In genomic region chr6:71395731-71396409, GRCh38 we compare ENCODE assay signal across 20 cellular contexts.
DNase-seq lines count a peak whose midpoint lies in the region; ATAC-seq, FAIRE-seq and TF ChIP-seq lines count a peak whose summit lies in the region.
"Had no signal": no experiment of that assay in that cellular context is flagged by ENCODE, and none has a peak within 500 bp of the region (broad histone marks: within the 10 kb centered on the region; RNA-seq: fewer than 3 reads in every experiment).

No MANE protein-coding gene starts in this region.

- peaks cover 100% of the 10 kb centered on the region for H3K4me1 ChIP-seq in A549
- no peaks in the 10 kb centered on the region for H3K4me1 ChIP-seq in GM12878 (ENCODE audit: control insufficient read depth, insufficient read depth, low read length)

- DNase-seq in A549 (ENCODE audit: low read depth in 1 of 2, low spot score in 1 of 2) (no peak), HFFc6 (no peak), GM12878 (ENCODE audit: low read depth, low spot score) (no peak), myocyte (ENCODE audit: low read depth) (peak; percentile 33), T-helper 2 cell (no peak), Right ventricle myocardium superior (no peak)
- no peak for DNase-seq in CD4-positive, alpha-beta T cell
- no peak for DNase-seq in activated CD4-positive, CD25-positive, alpha-beta regulatory T cell (lab: John Stamatoyannopoulos, UW)
- DNase-seq: activated CD4-positive, alpha-beta T cell treated with anti-CD3 and anti-CD28 coated beads for 48 hours; activated naive CD8-positive, alpha-beta T cell treated with anti-CD3 and anti-CD28 coated beads, Interleukin-2, amount 50 U/mL, for 24 hours; activated T-cell treated with anti-CD3 and anti-CD28 coated beads, Interleukin-2, amount 50 U/mL, for 1 hour; NCI-H187 treated with DMSO at 0.1 percent for 48 hours; NCI-H748 treated with DMSO at 0.1 percent for 48 hours; right cardiac atrium; RPMI8226; stimulated activated CD4-positive, alpha-beta T cell treated with anti-CD3 and anti-CD28 coated beads, Interleukin-4, amount 100 ng/mL, for 24 hours; T-helper 17 cell had no signal

- H3K4me3 ChIP-seq in A549 = no peak overlapping the region
- H3K4me3 ChIP-seq in GM12878 = no peak overlapping the region

- H3K27me3 Mint-ChIP-seq in HFFc6 (ENCODE audit: insufficient read depth) = no peaks in the 10 kb centered on the region
- peaks cover 16% of the 10 kb centered on the region for H3K27me3 Mint-ChIP-seq in CD4-positive, alpha-beta T cell
- H3K27me3 Mint-ChIP-seq: stimulated activated memory B cell treated with anti-CD40 and anti-IgM and Interleukin-4, amounts not matched to agents 10 μg/mL and 1 μg/mL and 100 μg/mL, for 72 hours had no signal

- no peak for TF ChIP-seq EP300 in A549 (IDR thresholded peaks at IDR 0.05)
- TF ChIP-seq EP300 in GM12878 (IDR thresholded peaks at IDR 0.05; ENCODE audit: borderline replicate concordance in 1 of 2, control insufficient read depth in 1 of 2, low read depth in 2 of 2, low read length in 2 of 2) = no peak

- no peaks in the 10 kb centered on the region for H3K9me3 Mint-ChIP-seq in HFFc6
- no peaks in the 10 kb centered on the region for H3K9me3 Mint-ChIP-seq in CD4-positive, alpha-beta T cell
- H3K9me3 Mint-ChIP-seq: activated naive CD8-positive, alpha-beta T cell treated with anti-CD3 and anti-CD28 coated beads, Interleukin-2, amount 50 U/mL, for 24 hours; natural killer cell treated with Interleukin-12 subunit alpha and Interleukin-12 subunit beta and Interleukin-15 and Interleukin-18, amount 100 ng/mL, for 72 hours; stimulated activated memory B cell treated with anti-CD40 and anti-IgM and Interleukin-4, amounts not matched to agents 10 μg/mL and 1 μg/mL and 100 μg/mL, for 72 hours had no signal

- H3K27ac ChIP-seq in A549 = peak overlapping the region; percentile 78 to 83
- H3K27ac ChIP-seq in GM12878 (ENCODE audit: control insufficient read depth, insufficient read depth) = no peak overlapping the region
- H3K27ac ChIP-seq in CD4-positive, alpha-beta T cell (ENCODE audit: low read depth, low read length) = no peak overlapping the region

- H3K27me3 ChIP-seq in GM12878 (replicated peaks in 1 of 2; ENCODE audit: control insufficient read depth in 2 of 2, insufficient read depth in 2 of 2, low read length in 1 of 2) = no peaks in the 10 kb centered on the region
- no peaks in the 10 kb centered on the region for H3K27me3 ChIP-seq in CD4-positive, alpha-beta T cell (ENCODE audit: control insufficient read depth, insufficient read depth, low read length)

- no peaks in the 10 kb centered on the region for H3K9me3 ChIP-seq in A549
- H3K9me3 ChIP-seq in GM12878 (replicated peaks; ENCODE audit: control insufficient read depth, insufficient read depth, low read length) = no peaks in the 10 kb centered on the region
- no peaks in the 10 kb centered on the region for H3K9me3 ChIP-seq in CD4-positive, alpha-beta T cell (ENCODE audit: control insufficient read depth, low read length)

- H3K27ac Mint-ChIP-seq in HFFc6 = 0 out of 2 replicates have a peak overlapping the region, but pooled peaks have one; percentile 15
- no peak overlapping the region for H3K27ac Mint-ChIP-seq in CD4-positive, alpha-beta T cell
- H3K27ac Mint-ChIP-seq: activated naive CD8-positive, alpha-beta T cell treated with anti-CD3 and anti-CD28 coated beads, Interleukin-2, amount 50 U/mL, for 24 hours; natural killer cell treated with Interleukin-12 subunit alpha and Interleukin-12 subunit beta and Interleukin-15 and Interleukin-18, amount 100 ng/mL, for 72 hours; stimulated activated memory B cell treated with anti-CD40 and anti-IgM and Interleukin-4, amounts not matched to agents 10 μg/mL and 1 μg/mL and 100 μg/mL, for 72 hours; T-helper 17 cell had no signal

- peak overlapping the region; percentile 64 for H3K4me2 ChIP-seq in A549
- H3K4me2 ChIP-seq in GM12878 (ENCODE audit: control insufficient read depth, insufficient read depth) = no peak overlapping the region

- H3K36me3 Mint-ChIP-seq in HFFc6 (ENCODE audit: low read depth) = peaks cover 35% of the 10 kb centered on the region
- H3K36me3 Mint-ChIP-seq in CD4-positive, alpha-beta T cell (ENCODE audit: low read depth) = no peaks in the 10 kb centered on the region
- H3K36me3 Mint-ChIP-seq: natural killer cell treated with Interleukin-12 subunit alpha and Interleukin-12 subunit beta and Interleukin-15 and Interleukin-18, amount 100 ng/mL, for 72 hours; stimulated activated memory B cell treated with anti-CD40 and anti-IgM and Interleukin-4, amounts not matched to agents 10 μg/mL and 1 μg/mL and 100 μg/mL, for 72 hours had no signal

- H4K20me1 ChIP-seq in GM12878 (ENCODE audit: control insufficient read depth, insufficient read depth) = no peaks in the 10 kb centered on the region

- no peak overlapping the region for H3K4me3 Mint-ChIP-seq in HFFc6
- no peak overlapping the region for H3K4me3 Mint-ChIP-seq in CD4-positive, alpha-beta T cell
- H3K4me3 Mint-ChIP-seq: activated naive CD8-positive, alpha-beta T cell treated with anti-CD3 and anti-CD28 coated beads, Interleukin-2, amount 50 U/mL, for 24 hours; natural killer cell treated with Interleukin-12 subunit alpha and Interleukin-12 subunit beta and Interleukin-15 and Interleukin-18, amount 100 ng/mL, for 72 hours; stimulated activated memory B cell treated with anti-CD40 and anti-IgM and Interleukin-4, amounts not matched to agents 10 μg/mL and 1 μg/mL and 100 μg/mL, for 72 hours; T-helper 17 cell had no signal

- no peaks in the 10 kb centered on the region for H3K79me2 ChIP-seq in GM12878 (ENCODE audit: control insufficient read depth, insufficient read depth, low read length)

- CTCF ChIA-PET in A549 (lab: Yijun Ruan, JAX) (interaction anchor here (0.8 to 2.6 kb wide), 5 partner anchors 8 to 81 kb away, joined by 3 to 11 read pairs (median 3); no protein-coding TSS in a partner anchor), GM12878 (lab: Yijun Ruan, JAX) (interaction anchor here (0.8 to 1.5 kb wide), 3 partner anchors 10 to 86 kb away, joined by 5 to 6 read pairs (median 6); no protein-coding TSS in a partner anchor)
- CTCF ChIA-PET in CD4-positive, alpha-beta T cell (lab: Charles Lee) = no interaction called here

- BruUV-seq in GM12878 (replicated peaks; lab: Mats Ljungman, UMichigan) = no TSS peak

- TF ChIP-seq CTCF in A549 (IDR thresholded peaks at IDR 0.05) = no peak
- TF ChIP-seq CTCF in HFFc6 (IDR thresholded peaks at IDR 0.05) = no peak
- no peak for TF ChIP-seq CTCF in GM12878 (IDR thresholded peaks at IDR 0.05 in 2 of 3, conservative IDR thresholded peaks at IDR 0.05 in 1 of 3; ENCODE audit: control insufficient read depth in 2 of 3, extremely low read depth in 1 of 3, insufficient read depth in 1 of 3, low read depth in 3 of 3, low read length in 3 of 3)
- TF ChIP-seq CTCF in CD4-positive, alpha-beta T cell (IDR thresholded peaks at IDR 0.05) = no peak

- no peaks in the 10 kb centered on the region for H3K36me3 ChIP-seq in GM12878 (ENCODE audit: control insufficient read depth in 2 of 2, insufficient read depth in 2 of 2, low read length in 1 of 2)

- POLR2A ChIA-PET in A549 (lab: Yijun Ruan, JAX) (interaction anchor here (0.9 to 1.4 kb wide), 3 partner anchors 9 to 23 kb away, joined by 3 to 5 read pairs (median 3); no protein-coding TSS in a partner anchor), GM12878 (lab: Charles Lee) (no interaction called here)
- POLR2A ChIA-PET in CD4-positive, alpha-beta T cell (lab: Charles Lee) = no interaction called here

- RAD21 ChIA-PET in GM12878 (lab: Charles Lee; ENCODE audit: unreplicated experiment) = interaction anchor here (1.4 kb wide), 1 partner anchor 11 kb away, joined by 3 read pairs; no protein-coding TSS in a partner anchor

- in situ Hi-C loops in GM12878 (cut with MboI) = no loop called here

- H3K4me1 Mint-ChIP-seq in HFFc6 (ENCODE audit: low read depth) = peaks cover 94% of the 10 kb centered on the region
- H3K4me1 Mint-ChIP-seq in CD4-positive, alpha-beta T cell (ENCODE audit: low read depth) = no peaks in the 10 kb centered on the region
- H3K4me1 Mint-ChIP-seq: activated naive CD8-positive, alpha-beta T cell treated with anti-CD3 and anti-CD28 coated beads, Interleukin-2, amount 50 U/mL, for 24 hours had no signal

- no peak for ATAC-seq in A549
- ATAC-seq in GM12878 = peak; percentile 16
- no peak for ATAC-seq in CD4-positive, alpha-beta T cell (ENCODE audit: poor library complexity)
- no peak for ATAC-seq in Right ventricle myocardium superior (ENCODE audit: poor library complexity)
- ATAC-seq: right cardiac atrium, T-helper 17 cell had no signal

- no peak overlapping the region for H3K9ac ChIP-seq in GM12878 (ENCODE audit: control insufficient read depth, insufficient read depth, low read length)

- intact Hi-C loops in GM12878 (cut with micrococcal nuclease; ENCODE audit: unreplicated experiment) (no loop called here), Right ventricle myocardium superior (cut with DNase I) (no loop called here)
- intact Hi-C loops in CD4-positive, alpha-beta T cell (cut with DNase I, micrococcal nuclease) = no loop called here

- no peak for TF ChIP-seq RAD21 in A549 (conservative IDR thresholded peaks at IDR 0.05 in 1 of 2, IDR thresholded peaks at IDR 0.05 in 1 of 2)
- no peak for TF ChIP-seq RAD21 in GM12878 (IDR thresholded peaks at IDR 0.05; ENCODE audit: insufficient read depth, low read depth, low read length)

- SMC1A ChIA-PET in GM12878 (lab: Charles Lee; ENCODE audit: uncharacterized antibody, unreplicated experiment) = interaction anchor here (0.6 to 2.0 kb wide), 4 partner anchors 11 to 132 kb away, joined by 3 to 9 read pairs (median 3); no protein-coding TSS in a partner anchor

- no peak overlapping the region for H2AFZ ChIP-seq in GM12878 (ENCODE audit: control insufficient read depth, low read depth, low read length)

- FAIRE-seq in A549 (lab: Jason Lieb, UNC) (no peak), GM12878 (lab: Jason Lieb, UNC) (no peak)
- FAIRE-seq: H1 had no signal

- TF ChIP-seq POLR2A in A549 (IDR thresholded peaks at IDR 0.05; ENCODE audit: low read length) = no peak
- no peak for TF ChIP-seq POLR2A in GM12878 (IDR thresholded peaks at IDR 0.05; ENCODE audit: low read depth, low read length)

- WGBS in A549 (ENCODE audit: missing lambda C conversion rate) = 78% methylated on average over 3 of the region's 3 CpGs
- WGBS in GM12878 (ENCODE audit: insufficient coverage, insufficient replicate concordance, low lambda C conversion rate, missing lambda C conversion rate) = 6% methylated on average over 3 of the region's 3 CpGs

TF ChIP-seq in A549, 52 proteins besides CTCF, POLR2A, EP300 and RAD21 (continues in another document):
- no peak for TF ChIP-seq RNF2 (IDR thresholded peaks at IDR 0.05; ENCODE audit: borderline replicate concordance, low read depth)

TF ChIP-seq in GM12878, 131 proteins besides CTCF, POLR2A, EP300 and RAD21 (continues in another document):
- no peak for TF ChIP-seq CEBPB (IDR thresholded peaks at IDR 0.05; ENCODE audit: borderline replicate concordance in 1 of 2, low read depth in 2 of 2, low read length in 2 of 2)
- no peak for TF ChIP-seq STAT3 (IDR thresholded peaks at IDR 0.05; ENCODE audit: low read depth, low read length)

Comparison
In these comparisons a context has a peak if more than half of its experiments do, and no peak if none do; other contexts are left out.
1. H3K27ac ChIP-seq: peak in A549 (2 of 2); none in GM12878 (single experiment) and CD4-positive, alpha-beta T cell (single experiment).